Comparison of ENCODE assay signal across 9 cellular contexts in the genomic region with DNA sequence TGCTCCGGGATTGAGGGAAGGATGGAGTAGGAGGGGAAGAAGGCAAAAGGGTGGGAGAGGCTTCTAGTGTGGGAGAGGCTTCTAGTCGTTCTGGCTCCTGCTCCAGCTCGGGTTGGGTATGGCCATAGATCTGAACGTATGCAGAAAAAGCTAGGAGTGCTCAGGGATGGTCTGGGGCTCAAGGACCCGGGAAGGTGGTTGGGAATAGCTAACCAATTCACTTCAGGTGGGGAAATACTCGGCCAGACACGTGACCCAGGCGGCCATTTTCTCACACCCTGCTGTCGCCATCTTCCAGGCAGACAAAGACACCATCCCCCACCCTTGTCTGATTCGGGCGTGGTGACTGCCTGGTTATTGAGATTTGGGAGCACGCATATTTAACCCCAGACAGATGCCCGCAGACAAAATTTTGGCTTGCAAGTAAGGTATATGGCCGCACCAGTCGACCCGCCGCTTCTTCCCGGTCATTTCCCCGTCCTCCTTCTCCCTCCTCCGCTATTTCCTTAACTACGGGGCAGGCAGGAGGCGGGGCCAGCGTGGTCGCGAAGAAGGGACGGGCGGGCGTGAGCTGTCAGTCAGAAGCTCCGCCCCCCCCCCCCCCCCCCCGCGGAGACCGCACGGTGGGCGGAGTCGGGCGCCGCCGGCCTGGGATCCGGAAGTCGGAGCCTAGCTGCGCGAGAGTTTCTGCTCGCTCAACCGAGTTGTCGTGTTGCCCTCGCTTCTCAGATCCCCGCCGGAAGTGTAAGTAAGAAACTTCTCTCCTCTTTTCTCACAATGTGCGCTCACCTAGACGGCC. TPM values are rescaled to one million over a fixed set of nuclear protein-coding genes. Genes with fewer than 3 reads are reported as not detected.
A peak's percentile ranks its signal among the peaks of the same experiment; 100 is the strongest.
DNase-seq lines count a peak whose midpoint lies in the region; ATAC-seq, FAIRE-seq and TF ChIP-seq lines count a peak whose summit lies in the region.
"Had no signal": no experiment of that assay in that cellular context is flagged by ENCODE, and none has a peak within 500 bp of the region (broad histone marks: within the 10 kb centered on the region; RNA-seq: fewer than 3 reads in every experiment).

A gene with protein sequence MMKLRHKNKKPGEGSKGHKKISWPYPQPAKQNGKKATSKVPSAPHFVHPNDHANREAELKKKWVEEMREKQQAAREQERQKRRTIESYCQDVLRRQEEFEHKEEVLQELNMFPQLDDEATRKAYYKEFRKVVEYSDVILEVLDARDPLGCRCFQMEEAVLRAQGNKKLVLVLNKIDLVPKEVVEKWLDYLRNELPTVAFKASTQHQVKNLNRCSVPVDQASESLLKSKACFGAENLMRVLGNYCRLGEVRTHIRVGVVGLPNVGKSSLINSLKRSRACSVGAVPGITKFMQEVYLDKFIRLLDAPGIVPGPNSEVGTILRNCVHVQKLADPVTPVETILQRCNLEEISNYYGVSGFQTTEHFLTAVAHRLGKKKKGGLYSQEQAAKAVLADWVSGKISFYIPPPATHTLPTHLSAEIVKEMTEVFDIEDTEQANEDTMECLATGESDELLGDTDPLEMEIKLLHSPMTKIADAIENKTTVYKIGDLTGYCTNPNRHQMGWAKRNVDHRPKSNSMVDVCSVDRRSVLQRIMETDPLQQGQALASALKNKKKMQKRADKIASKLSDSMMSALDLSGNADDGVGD (plus strand): TSS at position 661 of the 799 bp plus-strand sequence. CDS start 2,348 bp downstream, outside the sequence.

- H3K36me3 ChIP-seq in BLaER1 (peaks cover 17% of the 10 kb centered on the region; the same call in 1 of the 2 replicates), HepG2 (replicated peaks in 1 of 2; ENCODE audit: control insufficient read depth in 1 of 2, insufficient read depth in 2 of 2, low read length in 2 of 2) (no peaks in the 10 kb centered on the region)

- intact Hi-C loops in dendritic cell treated with granulocyte-macrophage colony-stimulating factor and Interleukin-4, amounts not matched to agents 40 ng/mL and 50 ng/mL, for 4 days (cut with micrococcal nuclease), result loop anchor here (2.0 to 5.0 kb wide), 3 partner anchors 278 to 482 kb away; a partner anchor contains a TSS
- intact Hi-C loops in HepG2 (cut with micrococcal nuclease; ENCODE audit: unreplicated experiment), result no loop called here

- peak; percentile 65 to 67 for TF ChIP-seq POLR2A in HepG2 (IDR thresholded peaks at IDR 0.05; ENCODE audit: insufficient read depth in 1 of 2, low read depth in 2 of 2, low read length in 2 of 2)

- H3K9ac ChIP-seq in BLaER1 (peak within 1 kb of the TSS; percentile 92), HepG2 (ENCODE audit: insufficient read depth, low read depth, low read length) (peak within 1 kb of the TSS; percentile 94)

- POLR2A ChIA-PET in HepG2 (lab: Yijun Ruan, JAX), result interaction anchor here (1.0 to 2.5 kb wide), 3 partner anchors 33 to 110 kb away, joined by 3 to 16 read pairs (median 7); a partner anchor contains a TSS

- peak within 1 kb of the TSS; percentile 79 for H3K4me3 ChIP-seq in BLaER1
- H3K4me3 ChIP-seq in HepG2 (replicated peaks in 1 of 3; ENCODE audit: insufficient read depth in 1 of 3, low read depth in 2 of 3, low read length in 3 of 3), result peak within 1 kb of the TSS; percentile 68 to 84 (median 72)

- peaks cover 14% of the 10 kb centered on the region for H3K4me1 ChIP-seq in BLaER1
- H3K4me1 ChIP-seq in HepG2 (ENCODE audit: insufficient read depth, low read length), result peaks cover 37% of the 10 kb centered on the region

- FAIRE-seq in HepG2 (lab: Jason Lieb, UNC), result peak; percentile 53
- FAIRE-seq: endometrium had no signal

- no peak for TF ChIP-seq CTCF in HepG2 (CRISPR knock-in tag; IDR thresholded peaks at IDR 0.05)

- H3K4me2 ChIP-seq in BLaER1 (peak within 1 kb of the TSS; percentile 81), HepG2 (ENCODE audit: low read depth, low read length) (peak within 1 kb of the TSS; percentile 79)

- H3K9me3 Mint-ChIP-seq in dendritic cell treated with granulocyte-macrophage colony-stimulating factor and Interleukin-4, amounts not matched to agents 40 ng/mL and 50 ng/mL, for 4 days, result no peaks in the 10 kb centered on the region

- CTCF ChIA-PET in HepG2 (lab: Yijun Ruan, JAX; ENCODE audit: low intra/inter-chr PET ratio, low total read pairs), result no interaction called here

- H3K9me3 ChIP-seq in BLaER1 (no peaks in the 10 kb centered on the region), HepG2 (ENCODE audit: low read length) (no peaks in the 10 kb centered on the region)

- H3K27ac Mint-ChIP-seq in dendritic cell treated with granulocyte-macrophage colony-stimulating factor and Interleukin-4, amounts not matched to agents 40 ng/mL and 50 ng/mL, for 4 days, result peak within 1 kb of the TSS; percentile 88

- H3K79me2 ChIP-seq in HepG2 (ENCODE audit: insufficient read depth, low read length), result peaks cover 33% of the 10 kb centered on the region

- no peak for TF ChIP-seq RAD21 in HepG2 (CRISPR knock-in tag; IDR thresholded peaks at IDR 0.05)

- WGBS in HepG2 (ENCODE audit: low lambda C conversion rate), result 80% methylated on average over 4 of the region's 50 CpGs

- DNase-seq in NCI-H748 (lab: John Stamatoyannopoulos, UW; ENCODE audit: unreplicated experiment), result peak; percentile 89
- peak; percentile 74 for DNase-seq in activated CD4-positive, alpha-beta T cell treated with anti-CD3 and anti-CD28 coated beads, Interleukin-2, amount 50 U/mL, for 1 hour
- peak; percentile 70 for DNase-seq in HepG2 (ENCODE audit: low spot score)
- DNase-seq in stimulated activated CD4-positive, alpha-beta T cell treated with anti-CD3 and anti-CD28 coated beads, Interleukin-2, amount 100 ng/mL, for 48 hours, result peak; percentile 55 to 61

- TSS peak; percentile 97 for BruUV-seq in HepG2 (replicated peaks; lab: Mats Ljungman, UMichigan)

- H3K27me3 ChIP-seq in BLaER1 (peaks cover 36% of the 10 kb centered on the region), HepG2 (ENCODE audit: control insufficient read depth in 1 of 2, insufficient read depth in 2 of 2, low read length in 2 of 2) (no peaks in the 10 kb centered on the region; a peak in 1 of 5 replicates)

- peaks cover 37% of the 10 kb centered on the region for H3K36me3 Mint-ChIP-seq in dendritic cell treated with granulocyte-macrophage colony-stimulating factor and Interleukin-4, amounts not matched to agents 40 ng/mL and 50 ng/mL, for 4 days (ENCODE audit: low read depth)

- H3K4me1 Mint-ChIP-seq in dendritic cell treated with granulocyte-macrophage colony-stimulating factor and Interleukin-4, amounts not matched to agents 40 ng/mL and 50 ng/mL, for 4 days (ENCODE audit: low read depth), result peaks cover 26% of the 10 kb centered on the region

- H3K4me3 Mint-ChIP-seq in dendritic cell treated with granulocyte-macrophage colony-stimulating factor and Interleukin-4, amounts not matched to agents 40 ng/mL and 50 ng/mL, for 4 days, result peak within 1 kb of the TSS; percentile 79

- peak; percentile 77 for ATAC-seq in GM19372 (IDR thresholded peaks at IDR 0.05; ENCODE audit: low read depth, unreplicated experiment)
- peak; percentile 70 for ATAC-seq in HG03558 (IDR thresholded peaks at IDR 0.05; ENCODE audit: extremely low read depth, unreplicated experiment)
- peak; percentile 94 for ATAC-seq in HepG2

- H4K20me1 ChIP-seq in BLaER1, result peaks cover 9% of the 10 kb centered on the region; the same call in 1 of the 2 replicates
- H4K20me1 ChIP-seq in HepG2 (ENCODE audit: insufficient read depth, low read length), result no peaks in the 10 kb centered on the region

- in situ Hi-C loops in HepG2 (cut with HindIII; ENCODE audit: extremely low pct_ligation_motif_present, low pct_unique_long_range_greater_than_20kb), result no loop called here

- H2AFZ ChIP-seq in HepG2 (ENCODE audit: low read length), result peak within 1 kb of the TSS; percentile 78

- H3K27ac ChIP-seq in BLaER1, result peak within 1 kb of the TSS; percentile 92
- H3K27ac ChIP-seq in HepG2 (ENCODE audit: extremely low read length, insufficient read depth, low read length), result peak within 1 kb of the TSS; percentile 79

- no peak for TF ChIP-seq EP300 in HepG2 (IDR thresholded peaks at IDR 0.05; ENCODE audit: low read depth in 2 of 2, low read length in 2 of 2)
- TF ChIP-seq EP300 in HepG2 (CRISPR knock-in tag; IDR thresholded peaks at IDR 0.05; ENCODE audit: borderline replicate concordance), result no peak

- H3K27me3 Mint-ChIP-seq in dendritic cell treated with granulocyte-macrophage colony-stimulating factor and Interleukin-4, amounts not matched to agents 40 ng/mL and 50 ng/mL, for 4 days, result no peaks in the 10 kb centered on the region

TF ChIP-seq in HepG2, 621 proteins besides CTCF, POLR2A, EP300 and RAD21 (continues in another document):
- TF ChIP-seq, protein P1, sequence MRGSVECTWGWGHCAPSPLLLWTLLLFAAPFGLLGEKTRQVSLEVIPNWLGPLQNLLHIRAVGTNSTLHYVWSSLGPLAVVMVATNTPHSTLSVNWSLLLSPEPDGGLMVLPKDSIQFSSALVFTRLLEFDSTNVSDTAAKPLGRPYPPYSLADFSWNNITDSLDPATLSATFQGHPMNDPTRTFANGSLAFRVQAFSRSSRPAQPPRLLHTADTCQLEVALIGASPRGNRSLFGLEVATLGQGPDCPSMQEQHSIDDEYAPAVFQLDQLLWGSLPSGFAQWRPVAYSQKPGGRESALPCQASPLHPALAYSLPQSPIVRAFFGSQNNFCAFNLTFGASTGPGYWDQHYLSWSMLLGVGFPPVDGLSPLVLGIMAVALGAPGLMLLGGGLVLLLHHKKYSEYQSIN (CRISPR knock-in tag; IDR thresholded peaks at IDR 0.05; ENCODE audit: borderline replicate concordance), result no peak

RNA-seq across cellular contexts. Expression of the gene that starts here (rescaled TPM):
- 32.6 and 51.2 TPM in 2 replicates for total RNA-seq in HepG2 (2016; rRNA removed; fragmentation: Illumina TruSeq; extraction: Trizol)
- total RNA-seq in HepG2 (2016; cell fraction: cytosol; rRNA removed; fragmentation: Illumina TruSeq; extraction: Trizol; ENCODE audit: low read depth), result 2.0 and 2.2 TPM in 2 replicates
- total RNA-seq in HepG2 (2016; cell fraction: insoluble cytoplasmic fraction; rRNA removed; fragmentation: Illumina TruSeq; extraction: Trizol), result 31.0 and 49.0 TPM in 2 replicates
- total RNA-seq in HepG2 (2016; cell fraction: membrane; rRNA removed; fragmentation: Illumina TruSeq; extraction: Trizol), result 8.2 and 8.6 TPM in 2 replicates
- 26.1 and 26.6 TPM in 2 replicates for total RNA-seq in HepG2 (2016; cell fraction: nucleus; rRNA removed; fragmentation: Illumina TruSeq; extraction: Trizol)
- polyA plus RNA-seq in HepG2 (2011; rRNA removed), result 12.1 and 12.9 TPM in 2 replicates
- 9.7 and 10.5 TPM in 2 replicates for polyA plus RNA-seq in HepG2 (2011; cell fraction: cytosol; rRNA removed)
- polyA plus RNA-seq in HepG2 (2011; cell fraction: nucleus; rRNA removed), result 13.3 and 14.3 TPM in 2 replicates
- 6.7 and 7.4 TPM in 2 replicates for polyA plus RNA-seq in HepG2 (2012)
- 0.36 and 0.58 TPM in 2 replicates for polyA plus RNA-seq in HepG2 (2016; cell fraction: cytosol; fragmentation: Illumina TruSeq; extraction: Trizol; ENCODE audit: low read depth)
- 11.9 TPM in 2 replicates for polyA plus RNA-seq in HepG2 (2016; cell fraction: insoluble cytoplasmic fraction; fragmentation: Illumina TruSeq; extraction: Trizol; ENCODE audit: low read depth)
- 1.0 and 1.4 TPM in 2 replicates for polyA plus RNA-seq in HepG2 (2016; cell fraction: membrane; fragmentation: Illumina TruSeq; extraction: Trizol; ENCODE audit: low read depth)
- polyA plus RNA-seq in HepG2 (2016; cell fraction: nucleus; fragmentation: Illumina TruSeq; extraction: Trizol; ENCODE audit: insufficient read depth, low read depth), result 12.6 and 14.2 TPM in 2 replicates
- polyA minus RNA-seq in HepG2 (2011; rRNA and poly(A)+ RNA removed; ENCODE audit: low replicate concordance), result 25.2 and 124 TPM in 2 replicates
- 17.9 and 21.2 TPM in 2 replicates for polyA minus RNA-seq in HepG2 (2011; cell fraction: cytosol; rRNA and poly(A)+ RNA removed)
- polyA minus RNA-seq in HepG2 (2011; cell fraction: nucleus; rRNA and poly(A)+ RNA removed), result 23.6 and 25.4 TPM in 2 replicates

Comparison
In these comparisons a context has a peak if more than half of its experiments do, and no peak if none do; other contexts are left out.
1. Peak in every context shown above with its lines: DNase-seq, ATAC-seq, H3K4me3 ChIP-seq and H3K27ac ChIP-seq.